ENCODE assay signal across 21 cellular contexts in genomic region chr17:64348666-64349065, GRCh38. TPM values are rescaled to one million over a fixed set of nuclear protein-coding genes. Genes with fewer than 3 reads are reported as not detected.
DNase-seq lines count a peak whose midpoint lies in the region; ATAC-seq and TF ChIP-seq lines count a peak whose summit lies in the region.
"Had no signal": no experiment of that assay in that cellular context is flagged by ENCODE, and none has a peak within 500 bp of the region (broad histone marks: within the 10 kb centered on the region; RNA-seq: fewer than 3 reads in every experiment).

No MANE protein-coding gene starts in this region.

- peak overlapping the region; percentile 62 for H3K27ac ChIP-seq in naive thymus-derived CD4-positive, alpha-beta T cell (ENCODE audit: low read depth, low read length)
- H3K27ac ChIP-seq: adrenal gland, colonic mucosa, hepatocyte, SJCRH30 had no signal

- intact Hi-C loops in natural killer cell (cut with micrococcal nuclease) = loop anchor here (5.0 kb wide), 1 partner anchor 44 kb away; the partner anchor contains the start of gene PECAM1
- intact Hi-C loops in naive thymus-derived CD4-positive, alpha-beta T cell (cut with micrococcal nuclease) = loop anchor here in 1 of 2 donors (1.0 kb wide), 4 partner anchors 27 to 158 kb away; partner anchors contain the start of genes CEP95 and DDX5

- CTCF ChIA-PET in naive thymus-derived CD4-positive, alpha-beta T cell (lab: Charles Lee) = interaction anchor here (0.6 to 3.2 kb wide), 8 partner anchors 13 to 568 kb away, joined by 3 to 29 read pairs (median 3); no protein-coding TSS in a partner anchor

- peaks cover 7% of the 10 kb centered on the region for H3K36me3 Mint-ChIP-seq in natural killer cell
- peaks cover 5% of the 10 kb centered on the region for H3K36me3 Mint-ChIP-seq in natural killer cell treated with Interleukin-12 subunit alpha and Interleukin-12 subunit beta and Interleukin-15 and Interleukin-18, amount 100 ng/mL, for 72 hours
- no peaks in the 10 kb centered on the region for H3K36me3 Mint-ChIP-seq in activated T-helper 17 cell treated with anti-CD3 and anti-CD28 coated beads, Interleukin-2, amount 50 U/mL, for 72 hours (ENCODE audit: low read depth)
- H3K36me3 Mint-ChIP-seq in naive thymus-derived CD4-positive, alpha-beta T cell = peaks cover 0 to 12% (median 8%) of the 10 kb centered on the region in 5 donors
- H3K36me3 Mint-ChIP-seq: brain had no signal

- H3K36me3 ChIP-seq in naive thymus-derived CD4-positive, alpha-beta T cell (ENCODE audit: control insufficient read depth in 2 of 3, insufficient read depth in 3 of 3, low read length in 3 of 3) = peaks cover 0 to 41% (median 0%) of the 10 kb centered on the region in 3 experiments
- H3K36me3 ChIP-seq: adrenal gland, colonic mucosa, esophagus squamous epithelium, SJCRH30 had no signal

- peak overlapping the region; percentile 88 to 89 for H3K27ac Mint-ChIP-seq in natural killer cell
- H3K27ac Mint-ChIP-seq in natural killer cell treated with Interleukin-12 subunit alpha and Interleukin-12 subunit beta and Interleukin-15 and Interleukin-18, amount 100 ng/mL, for 72 hours = peak overlapping the region in 1 of 2 donors; percentile 45
- H3K27ac Mint-ChIP-seq in activated T-helper 17 cell treated with anti-CD3 and anti-CD28 coated beads, Interleukin-2, amount 50 U/mL, for 72 hours = no peak overlapping the region
- H3K27ac Mint-ChIP-seq in naive thymus-derived CD4-positive, alpha-beta T cell = peak overlapping the region in 8 of 9 donors; percentile 90 to 99 (median 95)
- H3K27ac Mint-ChIP-seq: brain had no signal

- H3K27me3 Mint-ChIP-seq in natural killer cell (ENCODE audit: low read depth in 2 of 2) = no peaks in the 10 kb centered on the region
- H3K27me3 Mint-ChIP-seq in natural killer cell treated with Interleukin-12 subunit alpha and Interleukin-12 subunit beta and Interleukin-15 and Interleukin-18, amount 100 ng/mL, for 72 hours = no peaks in the 10 kb centered on the region
- H3K27me3 Mint-ChIP-seq in activated T-helper 17 cell treated with anti-CD3 and anti-CD28 coated beads, Interleukin-2, amount 50 U/mL, for 72 hours = no peaks in the 10 kb centered on the region
- H3K27me3 Mint-ChIP-seq in naive thymus-derived CD4-positive, alpha-beta T cell = peaks cover 0 to 2% (median 0%) of the 10 kb centered on the region in 5 donors

- no peak for ATAC-seq in natural killer cell
- no peak for ATAC-seq in natural killer cell treated with Interleukin-12 subunit alpha and Interleukin-12 subunit beta and Interleukin-15 and Interleukin-18, amount 100 ng/mL, for 72 hours
- ATAC-seq in activated T-helper 17 cell treated with anti-CD3 and anti-CD28 coated beads, Interleukin-2, amount 50 U/mL, for 72 hours (replicated peaks) = no peak
- no peak for ATAC-seq in naive thymus-derived CD4-positive, alpha-beta T cell
- ATAC-seq in HG03571 (IDR thresholded peaks at IDR 0.05; ENCODE audit: unreplicated experiment) = no peak
- ATAC-seq: left ventricle myocardium superior had no signal

- no peak overlapping the region for H3K4me3 ChIP-seq in naive thymus-derived CD4-positive, alpha-beta T cell (ENCODE audit: low read length)
- H3K4me3 ChIP-seq: adrenal gland, colonic mucosa, esophagus squamous epithelium, hepatocyte, SJCRH30 had no signal

- H3K27me3 ChIP-seq in naive thymus-derived CD4-positive, alpha-beta T cell (ENCODE audit: control insufficient read depth in 2 of 2, insufficient read depth in 2 of 2, low read length in 2 of 2) = no peaks in the 10 kb centered on the region
- H3K27me3 ChIP-seq: adrenal gland, colonic mucosa, esophagus squamous epithelium, hepatocyte, SJCRH30 had no signal

- H3K4me3 Mint-ChIP-seq in natural killer cell = no peak overlapping the region
- H3K4me3 Mint-ChIP-seq in natural killer cell treated with Interleukin-12 subunit alpha and Interleukin-12 subunit beta and Interleukin-15 and Interleukin-18, amount 100 ng/mL, for 72 hours = no peak overlapping the region
- H3K4me3 Mint-ChIP-seq in activated T-helper 17 cell treated with anti-CD3 and anti-CD28 coated beads, Interleukin-2, amount 50 U/mL, for 72 hours = peak overlapping the region; percentile 56
- peak overlapping the region in 6 of 10 donors; percentile 21 to 86 (median 73) for H3K4me3 Mint-ChIP-seq in naive thymus-derived CD4-positive, alpha-beta T cell
- H3K4me3 Mint-ChIP-seq: brain had no signal

- H3K4me1 Mint-ChIP-seq in natural killer cell = peaks cover 12 to 14% of the 10 kb centered on the region in 2 donors
- H3K4me1 Mint-ChIP-seq in natural killer cell treated with Interleukin-12 subunit alpha and Interleukin-12 subunit beta and Interleukin-15 and Interleukin-18, amount 100 ng/mL, for 72 hours (ENCODE audit: low read depth in 2 of 2) = peaks cover 0 to 12% of the 10 kb centered on the region in 2 donors
- H3K4me1 Mint-ChIP-seq in activated T-helper 17 cell treated with anti-CD3 and anti-CD28 coated beads, Interleukin-2, amount 50 U/mL, for 72 hours = peaks cover 7% of the 10 kb centered on the region
- H3K4me1 Mint-ChIP-seq in naive thymus-derived CD4-positive, alpha-beta T cell = peaks cover 19 to 58% (median 36%) of the 10 kb centered on the region in 7 donors

- no peaks in the 10 kb centered on the region for H3K9me3 ChIP-seq in naive thymus-derived CD4-positive, alpha-beta T cell (ENCODE audit: control insufficient read depth in 2 of 3, low read length in 3 of 3)
- H3K9me3 ChIP-seq: adrenal gland, colonic mucosa, esophagus squamous epithelium, SJCRH30 had no signal

- DNase-seq in natural killer cell (no peak), CD1c-positive myeloid dendritic cell (ENCODE audit: extremely low spot score) (no peak), HT-29 (ENCODE audit: low spot score) (no peak)
- DNase-seq in natural killer cell treated with Interleukin-12 subunit alpha and Interleukin-12 subunit beta and Interleukin-15 and Interleukin-18, amount 100 ng/mL, for 72 hours (ENCODE audit: low spot score) = no peak
- no peak for DNase-seq in naive thymus-derived CD4-positive, alpha-beta T cell
- DNase-seq: adrenal gland, C1 segment of cervical spinal cord, colonic mucosa, DMS 273 treated with DMSO at 0.1 percent for 48 hours, esophagus squamous epithelium, H7, IMR-90, left ventricle myocardium superior, NCI-H1048, NCI-H2171 treated with DMSO at 0.1 percent for 48 hours, SJCRH30 had no signal

- POLR2A ChIA-PET in naive thymus-derived CD4-positive, alpha-beta T cell (lab: Charles Lee) = interaction anchor here (0.6 to 3.0 kb wide), 17 partner anchors 10 to 588 kb away, joined by 3 to 24 read pairs (median 4); partner anchors contain the start of genes CEP95, DDX5 and PECAM1

- TF ChIP-seq CTCF in natural killer cell (IDR thresholded peaks at IDR 0.05) = no peak

- no peaks in the 10 kb centered on the region for H3K9me3 Mint-ChIP-seq in natural killer cell
- H3K9me3 Mint-ChIP-seq in natural killer cell treated with Interleukin-12 subunit alpha and Interleukin-12 subunit beta and Interleukin-15 and Interleukin-18, amount 100 ng/mL, for 72 hours = no peaks in the 10 kb centered on the region
- no peaks in the 10 kb centered on the region for H3K9me3 Mint-ChIP-seq in activated T-helper 17 cell treated with anti-CD3 and anti-CD28 coated beads, Interleukin-2, amount 50 U/mL, for 72 hours
- no peaks in the 10 kb centered on the region for H3K9me3 Mint-ChIP-seq in naive thymus-derived CD4-positive, alpha-beta T cell
- H3K9me3 Mint-ChIP-seq: brain had no signal

- H3K4me1 ChIP-seq in naive thymus-derived CD4-positive, alpha-beta T cell (ENCODE audit: control insufficient read depth in 2 of 2, insufficient read depth in 2 of 2, low read length in 2 of 2) = peaks cover 7 to 36% of the 10 kb centered on the region in 2 donors
- H3K4me1 ChIP-seq: colonic mucosa had no signal

RNA-seq across cellular contexts. Expression of gene PECAM1, which starts 42.0 kb away (rescaled TPM):
- total RNA-seq in natural killer cell = 10 to 100 TPM; 57.1 to 79.8 (median 72.6) TPM
- 10 to 100 TPM in 1 of 2 donors, 1 to 10 TPM in 1; 8.1 to 17.1 TPM for total RNA-seq in natural killer cell treated with Interleukin-12 subunit alpha and Interleukin-12 subunit beta and Interleukin-15 and Interleukin-18, amount 100 ng/mL, for 72 hours
- under 1 TPM; 0.09 to 0.19 TPM for total RNA-seq in activated T-helper 17 cell treated with anti-CD3 and anti-CD28 coated beads, Interleukin-2, amount 50 U/mL, for 72 hours
- total RNA-seq in naive thymus-derived CD4-positive, alpha-beta T cell = 100 to 1,000 TPM in 1 of 5 experiments, 10 to 100 TPM in 4; 10.0 to 224 (median 60.1) TPM
- 100 to 1,000 TPM in 1 of 2 donors, 10 to 100 TPM in 1; 91.1 to 180 TPM for polyA plus RNA-seq in naive thymus-derived CD4-positive, alpha-beta T cell
- 0.57 and 2.2 TPM in 2 replicates for total RNA-seq in HT-29 (2014; rRNA removed; shearing (Covaris generic))
- total RNA-seq: IMR-90 had no signal
- polyA plus RNA-seq: AG04450, IMR-90 had no signal

Comparison
In these comparisons a context has a peak if more than half of its experiments do, and no peak if none do; other contexts are left out.
1. H3K4me3 Mint-ChIP-seq: peak in activated T-helper 17 cell treated with anti-CD3 and anti-CD28 coated beads, Interleukin-2, amount 50 U/mL, for 72 hours (single experiment) and naive thymus-derived CD4-positive, alpha-beta T cell (6 of 10); none in natural killer cell (single experiment) and natural killer cell treated with Interleukin-12 subunit alpha and Interleukin-12 subunit beta and Interleukin-15 and Interleukin-18, amount 100 ng/mL, for 72 hours (single experiment).